27 cellular contexts compared by ENCODE assay signal in the genomic region with DNA sequence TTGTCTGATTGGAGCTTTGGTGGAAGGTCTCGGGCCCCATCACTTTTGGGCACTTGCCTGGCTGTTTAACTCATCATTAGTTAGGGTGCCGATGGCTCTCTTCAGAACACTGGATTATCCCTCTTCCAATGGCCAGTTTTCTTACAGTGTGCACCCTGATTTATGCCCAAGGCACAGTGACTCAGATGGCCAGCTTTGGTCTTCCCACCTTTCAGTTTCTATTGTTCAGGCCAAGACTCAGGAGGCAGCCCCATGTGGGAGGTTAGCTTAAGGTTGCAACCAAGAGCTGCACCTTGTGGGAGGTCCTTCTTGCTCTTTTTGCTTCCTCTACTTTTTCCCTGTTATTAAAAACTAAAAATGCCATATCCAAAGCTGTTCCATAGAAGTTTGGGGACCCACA.
"Had no signal": no experiment of that assay in that cellular context is flagged by ENCODE, and none has a peak within 500 bp of the region (broad histone marks: within the 10 kb centered on the region; RNA-seq: fewer than 3 reads in every experiment).

No MANE protein-coding gene starts in this region.

- H3K36me3 Mint-ChIP-seq: neural progenitor cell; stimulated activated effector memory CD8-positive, alpha-beta T cell treated with anti-CD3 and anti-CD28 coated beads, Interleukin-12 subunit alpha, Interleukin-12 subunit beta, amount 100 ng/mL, for 72 hours; stimulated activated naive B cell treated with anti-CD40 and anti-IgM and Interleukin-4, amounts not matched to agents 10 μg/mL and 1 μg/mL and 100 μg/mL, for 72 hours had no signal

- H3K9me3 ChIP-seq: psoas muscle, right lobe of liver, thoracic aorta, thyroid gland, vagina had no signal

- H3K4me1 Mint-ChIP-seq: nephron; neural progenitor cell; stimulated activated effector memory CD8-positive, alpha-beta T cell treated with anti-CD3 and anti-CD28 coated beads, Interleukin-12 subunit alpha, Interleukin-12 subunit beta, amount 100 ng/mL, for 72 hours; stimulated activated naive B cell treated with anti-CD40 and anti-IgM and Interleukin-4, amounts not matched to agents 10 μg/mL and 1 μg/mL and 100 μg/mL, for 72 hours had no signal

- DNase-seq: occipital lobe; ovary; posterior cingulate gyrus; psoas muscle; right cardiac atrium; right lobe of liver; sigmoid colon; small intestine; stimulated activated CD4-positive, alpha-beta T cell treated with anti-CD3 and anti-CD28 coated beads, Interleukin-15, amount 100 ng/mL, for 24 hours; stimulated activated CD4-positive, alpha-beta T cell treated with anti-CD3 and anti-CD28 coated beads, Interleukin-2, amount 100 ng/mL, for 24 hours; stimulated activated CD4-positive, alpha-beta T cell treated with anti-CD3 and anti-CD28 coated beads, Interleukin-2, amount 100 ng/mL, for 48 hours; stimulated activated CD4-positive, alpha-beta T cell treated with anti-CD3 and anti-CD28 coated beads, Interleukin-4, amount 100 ng/mL, for 24 hours; stimulated activated naive B cell treated with anti-CD40 and anti-IgM and Interleukin-4, amounts not matched to agents 10 μg/mL and 1 μg/mL and 100 μg/mL, for 72 hours; stimulated activated naive CD4-positive, alpha-beta T cell treated with Interleukin-2 at 50 U/mL for 16 hours; stomach; thyroid gland; upper lobe of left lung had no signal

- H3K27me3 Mint-ChIP-seq: progenitor cell of endocrine pancreas; stimulated activated naive B cell treated with anti-CD40 and anti-IgM and Interleukin-4, amounts not matched to agents 10 μg/mL and 1 μg/mL and 100 μg/mL, for 72 hours; stimulated activated naive CD8-positive, alpha-beta T cell treated with anti-CD3 and anti-CD28 coated beads, Interleukin-15, Interleukin-2, amounts not matched to agents 100 ng/mL and 50 ng/mL, for 24 hours had no signal

- H3K27me3 ChIP-seq: neural progenitor cell, ovary, right lobe of liver, sigmoid colon, stomach, thyroid gland, tibial nerve, upper lobe of left lung, vagina had no signal

- H3K9me3 Mint-ChIP-seq: stimulated activated effector memory CD8-positive, alpha-beta T cell treated with anti-CD3 and anti-CD28 coated beads, Interleukin-12 subunit alpha, Interleukin-12 subunit beta, amount 100 ng/mL, for 72 hours had no signal

- H3K4me2 ChIP-seq: neural progenitor cell had no signal

- H3K4me3 Mint-ChIP-seq: nephron; neural progenitor cell; stimulated activated effector memory CD8-positive, alpha-beta T cell treated with anti-CD3 and anti-CD28 coated beads, Interleukin-12 subunit alpha, Interleukin-12 subunit beta, amount 100 ng/mL, for 72 hours; stimulated activated naive B cell treated with anti-CD40 and anti-IgM and Interleukin-4, amounts not matched to agents 10 μg/mL and 1 μg/mL and 100 μg/mL, for 72 hours; stimulated activated naive CD8-positive, alpha-beta T cell treated with anti-CD3 and anti-CD28 coated beads, Interleukin-15, Interleukin-2, amounts not matched to agents 100 ng/mL and 50 ng/mL, for 24 hours had no signal

- FAIRE-seq: small intestine, urothelium cell line had no signal

- H3K36me3 ChIP-seq: neural progenitor cell, ovary, right lobe of liver, sigmoid colon, stomach, thoracic aorta, thyroid gland, tibial nerve, upper lobe of left lung, vagina had no signal

- H3K4me1 ChIP-seq: neural progenitor cell, parathyroid adenoma, psoas muscle, right lobe of liver, sigmoid colon, stomach, thyroid gland, tibial nerve, upper lobe of left lung, vagina had no signal

- H3K9ac ChIP-seq: neural progenitor cell, parathyroid adenoma had no signal

- H3K79me2 ChIP-seq: parathyroid adenoma had no signal

- H2AFZ ChIP-seq: neural progenitor cell, parathyroid adenoma had no signal

- H3K27ac ChIP-seq: neural progenitor cell, ovary, parathyroid adenoma, psoas muscle, right lobe of liver, sigmoid colon, stomach, thoracic aorta, thyroid gland, tibial nerve, upper lobe of left lung, vagina had no signal

- H3K4me3 ChIP-seq: neural progenitor cell, ovary, psoas muscle, right lobe of liver, sigmoid colon, stomach, thoracic aorta, thyroid gland, tibial nerve, upper lobe of left lung, vagina had no signal

- H3K27ac Mint-ChIP-seq: nephron; neural progenitor cell; progenitor cell of endocrine pancreas; stimulated activated effector memory CD8-positive, alpha-beta T cell treated with anti-CD3 and anti-CD28 coated beads, Interleukin-12 subunit alpha, Interleukin-12 subunit beta, amount 100 ng/mL, for 72 hours; stimulated activated naive B cell treated with anti-CD40 and anti-IgM and Interleukin-4, amounts not matched to agents 10 μg/mL and 1 μg/mL and 100 μg/mL, for 72 hours; stimulated activated naive CD8-positive, alpha-beta T cell treated with anti-CD3 and anti-CD28 coated beads, Interleukin-15, Interleukin-2, amounts not matched to agents 100 ng/mL and 50 ng/mL, for 24 hours had no signal
